In genomic region chr2:240767341-240767740, GRCh38 we compare ENCODE assay signal across 22 cellular contexts. TPM values are rescaled to one million over a fixed set of nuclear protein-coding genes. Genes with fewer than 3 reads are reported as not detected.
"Had no signal": no experiment of that assay in that cellular context is flagged by ENCODE, and none has a peak within 500 bp of the region (broad histone marks: within the 10 kb centered on the region; RNA-seq: fewer than 3 reads in every experiment).

No MANE protein-coding gene starts in this region.

- H3K4me1 ChIP-seq: colonic mucosa, esophagus squamous epithelium, gastrocnemius medialis, heart right ventricle, left lung, lower lobe of right lung had no signal

- H3K9me3 ChIP-seq: colonic mucosa, esophagus squamous epithelium, gastrocnemius medialis, heart right ventricle, left lung, lower lobe of right lung, mucosa of descending colon had no signal

- H3K27me3 ChIP-seq: colonic mucosa, esophagus squamous epithelium, gastrocnemius medialis, heart right ventricle, left lung had no signal

- H3K36me3 ChIP-seq: colonic mucosa, esophagus squamous epithelium, gastrocnemius medialis, heart right ventricle, left lung, lower lobe of right lung had no signal

- DNase-seq: colonic mucosa; cortex of kidney; effector CD8-positive, alpha-beta T cell; effector memory CD8-positive, alpha-beta T cell; endodermal cell; erythroblast; esophagus squamous epithelium; foreskin melanocyte; gastrocnemius medialis; glutamatergic neuron; head of caudate nucleus; heart right ventricle; hippocampal formation; left cardiac atrium; left lung; left ventricle myocardium superior; lower lobe of right lung; mucosa of descending colon; naive B cell had no signal

- H3K27ac ChIP-seq: colonic mucosa, epithelial cell of prostate, esophagus squamous epithelium, gastrocnemius medialis, heart right ventricle, left lung, lower lobe of right lung had no signal

- H3K4me3 ChIP-seq: colonic mucosa, esophagus squamous epithelium, gastrocnemius medialis, heart right ventricle, left lung, lower lobe of right lung, mucosa of descending colon had no signal

RNA-seq across cellular contexts. Expression of gene KIF1A, which starts 52.7 kb away (rescaled TPM):
- total RNA-seq: mesenteric fat pad had no signal
- polyA plus RNA-seq: keratinocyte had no signal
